10 cellular contexts compared by ENCODE assay signal in genomic region chr5:113524927-113525326, GRCh38.
A peak's percentile ranks its signal among the peaks of the same experiment; 100 is the strongest.
DNase-seq lines count a peak whose midpoint lies in the region; ATAC-seq and TF ChIP-seq lines count a peak whose summit lies in the region.
"Had no signal": no experiment of that assay in that cellular context is flagged by ENCODE, and none has a peak within 500 bp of the region (broad histone marks: within the 10 kb centered on the region; RNA-seq: fewer than 3 reads in every experiment).

No MANE protein-coding gene starts in this region.

- DNase-seq in Kasumi-1 (lab: John Stamatoyannopoulos, UW) (peak; percentile 90 to 95), germinal center (ENCODE audit: low spot score) (peak; percentile 38), kidney tubule cell (ENCODE audit: low spot score) (no peak)
- no peak for DNase-seq in stimulated activated CD8-positive, alpha-beta memory T cell treated with anti-CD3 and anti-CD28 coated beads, Interleukin-4, amount 100 ng/mL, for 48 hours
- no peak for DNase-seq in stimulated activated CD4-positive, alpha-beta T cell treated with anti-CD3 and anti-CD28 coated beads, Interleukin-1b, Interleukin-23, amount 100 ng/mL, for 48 hours
- DNase-seq: immature natural killer cell had no signal

- ATAC-seq in GM18505 (IDR thresholded peaks at IDR 0.05; ENCODE audit: unreplicated experiment) (peak; percentile 75), GM21737 (IDR thresholded peaks at IDR 0.05; ENCODE audit: unreplicated experiment) (peak; percentile 59), HG02970 (IDR thresholded peaks at IDR 0.05; ENCODE audit: low FRiP score, unreplicated experiment) (no peak)
- ATAC-seq: Panc1 had no signal

- TF ChIP-seq POLR2A in GM18505 (IDR thresholded peaks at IDR 0.05; ENCODE audit: borderline replicate concordance, extremely low read depth, insufficient read depth, insufficient read length): no peak

Comparison
In these comparisons a context has a peak if more than half of its experiments do, and no peak if none do; other contexts are left out.
1. DNase-seq: peak in Kasumi-1 (2 of 2) and germinal center (single experiment); none in stimulated activated CD8-positive, alpha-beta memory T cell treated with anti-CD3 and anti-CD28 coated beads, Interleukin-4, amount 100 ng/mL, for 48 hours (single experiment), kidney tubule cell (single experiment) and stimulated activated CD4-positive, alpha-beta T cell treated with anti-CD3 and anti-CD28 coated beads, Interleukin-1b, Interleukin-23, amount 100 ng/mL, for 48 hours (single experiment).